11 cellular contexts compared by ENCODE assay signal in the genomic region with DNA sequence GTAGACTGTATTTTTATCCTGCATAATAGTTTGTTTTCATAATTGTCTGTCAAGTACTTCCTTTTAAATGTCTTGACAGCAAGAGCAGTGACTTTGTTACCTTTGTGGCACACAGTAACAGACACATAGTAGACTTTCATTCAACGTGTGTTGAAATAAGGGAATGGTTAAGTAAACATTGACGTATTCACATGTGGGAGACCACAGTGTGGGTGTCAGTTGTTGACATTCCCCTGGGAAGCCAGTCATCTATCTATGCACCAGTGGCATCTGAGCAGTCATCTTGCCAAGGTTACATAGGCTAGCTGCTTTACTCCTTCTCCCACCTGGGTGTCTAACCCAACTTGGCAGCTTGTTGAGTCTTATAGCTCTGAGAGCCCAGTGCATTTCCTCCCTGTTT. TPM values are rescaled to one million over a fixed set of nuclear protein-coding genes. Genes with fewer than 3 reads are reported as not detected.
DNase-seq lines count a peak whose midpoint lies in the region; FAIRE-seq and TF ChIP-seq lines count a peak whose summit lies in the region.
"Had no signal": no experiment of that assay in that cellular context is flagged by ENCODE, and none has a peak within 500 bp of the region (broad histone marks: within the 10 kb centered on the region; RNA-seq: fewer than 3 reads in every experiment).

No MANE protein-coding gene starts in this region.

- no peak for DNase-seq in T-helper 2 cell treated with Interferon-gamma antibody and Interleukin-4, amounts not matched to agents 5 μg/mL and 100 μg/mL, for 36 hours (ENCODE audit: low spot score)
- DNase-seq in T-helper 2 cell: no peak
- DNase-seq in NCI-H69 (lab: John Stamatoyannopoulos, UW): peak; percentile 70
- DNase-seq in osteocyte (ENCODE audit: extremely low spot score, unreplicated experiment): no peak
- no peak for DNase-seq in ovary
- DNase-seq in UCSD-AML1 (lab: John Stamatoyannopoulos, UW; ENCODE audit: unreplicated experiment): no peak
- DNase-seq in HTR-8/SVneo (ENCODE audit: insufficient read length, low spot score): no peak
- DNase-seq: NCI-H526 treated with DMSO at 0.1 percent for 48 hours had no signal

- no peak overlapping the region for H3K4me3 ChIP-seq in ovary
- H3K4me3 ChIP-seq: cardiac muscle cell had no signal

- WGBS in ovary, 3 donors: 68 to 75% (median 71%) methylated on average over 2 of the region's 2 CpGs

- H3K36me3 Mint-ChIP-seq in T-helper 2 cell treated with Interferon-gamma antibody and Interleukin-4, amounts not matched to agents 5 μg/mL and 100 μg/mL, for 36 hours (ENCODE audit: low read depth): peaks cover 7% of the 10 kb centered on the region
- H3K36me3 Mint-ChIP-seq in dendritic cell treated with granulocyte-macrophage colony-stimulating factor and Interleukin-4, amounts not matched to agents 40 ng/mL and 50 ng/mL, for 4 days (ENCODE audit: low read depth): peaks cover 3% of the 10 kb centered on the region
- peaks cover 2% of the 10 kb centered on the region for H3K36me3 Mint-ChIP-seq in osteocyte (ENCODE audit: unreplicated experiment)

- peaks cover 1% of the 10 kb centered on the region for H3K4me1 ChIP-seq in ovary (ENCODE audit: insufficient read depth)

- H3K4me3 Mint-ChIP-seq in T-helper 2 cell treated with Interferon-gamma antibody and Interleukin-4, amounts not matched to agents 5 μg/mL and 100 μg/mL, for 36 hours: peak overlapping the region; percentile 91
- H3K4me3 Mint-ChIP-seq in dendritic cell treated with granulocyte-macrophage colony-stimulating factor and Interleukin-4, amounts not matched to agents 40 ng/mL and 50 ng/mL, for 4 days: no peak overlapping the region
- H3K4me3 Mint-ChIP-seq in osteocyte (ENCODE audit: unreplicated experiment): peak overlapping the region; percentile 83

- peak overlapping the region; percentile 96 for H3K27ac Mint-ChIP-seq in T-helper 2 cell treated with Interferon-gamma antibody and Interleukin-4, amounts not matched to agents 5 μg/mL and 100 μg/mL, for 36 hours
- peak overlapping the region; percentile 94 for H3K27ac Mint-ChIP-seq in dendritic cell treated with granulocyte-macrophage colony-stimulating factor and Interleukin-4, amounts not matched to agents 40 ng/mL and 50 ng/mL, for 4 days
- H3K27ac Mint-ChIP-seq in osteocyte (ENCODE audit: unreplicated experiment): peak overlapping the region; percentile 98

- no peaks in the 10 kb centered on the region for H3K9me3 ChIP-seq in ovary

- no peak for TF ChIP-seq POLR2A in ovary (IDR thresholded peaks at IDR 0.05)

- peaks cover 3% of the 10 kb centered on the region for H3K27me3 Mint-ChIP-seq in T-helper 2 cell treated with Interferon-gamma antibody and Interleukin-4, amounts not matched to agents 5 μg/mL and 100 μg/mL, for 36 hours (ENCODE audit: low read depth)
- H3K27me3 Mint-ChIP-seq in dendritic cell treated with granulocyte-macrophage colony-stimulating factor and Interleukin-4, amounts not matched to agents 40 ng/mL and 50 ng/mL, for 4 days: peaks cover 2% of the 10 kb centered on the region
- H3K27me3 Mint-ChIP-seq in osteocyte (ENCODE audit: unreplicated experiment): no peaks in the 10 kb centered on the region

- no peak for FAIRE-seq in HTR-8/SVneo (lab: Jason Lieb, UNC)
- FAIRE-seq: TTC549 had no signal

- no peaks in the 10 kb centered on the region for H3K36me3 ChIP-seq in ovary

- no peak overlapping the region for H3K27ac ChIP-seq in ovary
- H3K27ac ChIP-seq: cardiac muscle cell had no signal

- peaks cover 20% of the 10 kb centered on the region for H3K4me1 Mint-ChIP-seq in T-helper 2 cell treated with Interferon-gamma antibody and Interleukin-4, amounts not matched to agents 5 μg/mL and 100 μg/mL, for 36 hours (ENCODE audit: low read depth)
- peaks cover 12% of the 10 kb centered on the region for H3K4me1 Mint-ChIP-seq in dendritic cell treated with granulocyte-macrophage colony-stimulating factor and Interleukin-4, amounts not matched to agents 40 ng/mL and 50 ng/mL, for 4 days (ENCODE audit: low read depth)
- H3K4me1 Mint-ChIP-seq in osteocyte (ENCODE audit: unreplicated experiment): peaks cover 22% of the 10 kb centered on the region

- no peaks in the 10 kb centered on the region for H3K9me3 Mint-ChIP-seq in T-helper 2 cell treated with Interferon-gamma antibody and Interleukin-4, amounts not matched to agents 5 μg/mL and 100 μg/mL, for 36 hours
- H3K9me3 Mint-ChIP-seq in dendritic cell treated with granulocyte-macrophage colony-stimulating factor and Interleukin-4, amounts not matched to agents 40 ng/mL and 50 ng/mL, for 4 days: no peaks in the 10 kb centered on the region
- no peaks in the 10 kb centered on the region for H3K9me3 Mint-ChIP-seq in osteocyte (ENCODE audit: unreplicated experiment)

- intact Hi-C loops in dendritic cell treated with granulocyte-macrophage colony-stimulating factor and Interleukin-4, amounts not matched to agents 40 ng/mL and 50 ng/mL, for 4 days (cut with micrococcal nuclease): loop anchor here (5.0 kb wide), 2 partner anchors 167 to 237 kb away; partner anchors contain the start of genes CCSAP and RAB4A
- intact Hi-C loops in ovary (cut with DNase I): no loop called here

- no peaks in the 10 kb centered on the region for H3K27me3 ChIP-seq in ovary
- H3K27me3 ChIP-seq: cardiac muscle cell had no signal

- TF ChIP-seq EP300 in ovary (IDR thresholded peaks at IDR 0.05): no peak

- TF ChIP-seq CTCF in osteocyte (IDR thresholded peaks at IDR 0.05) (no peak), ovary (IDR thresholded peaks at IDR 0.05) (no peak)

RNA-seq across cellular contexts. Expression of gene NUP133, which starts 1.4 kb away (rescaled TPM):
- 40.4 and 41.1 TPM in 2 replicates for total RNA-seq in osteocyte
- total RNA-seq in ovary: 10 to 100 TPM; 40.5 to 49.2 (median 40.8) TPM
- polyA plus RNA-seq in ovary: 10 to 100 TPM; 15.3 to 29.3 TPM

RNA-seq across cellular contexts. Expression of gene ABCB10, which starts 48.9 kb away (rescaled TPM):
- total RNA-seq in osteocyte (20.1 and 20.2 TPM in 2 replicates), ovary (10 to 100 TPM in 5 of 7 donors, 1 to 10 TPM in 2; 7.6 to 15.4 (median 10.3) TPM)
- 1 to 10 TPM; 5.6 to 6.9 TPM for polyA plus RNA-seq in ovary
